ENCODE assay signal across 1 cellular context in the genomic region with DNA sequence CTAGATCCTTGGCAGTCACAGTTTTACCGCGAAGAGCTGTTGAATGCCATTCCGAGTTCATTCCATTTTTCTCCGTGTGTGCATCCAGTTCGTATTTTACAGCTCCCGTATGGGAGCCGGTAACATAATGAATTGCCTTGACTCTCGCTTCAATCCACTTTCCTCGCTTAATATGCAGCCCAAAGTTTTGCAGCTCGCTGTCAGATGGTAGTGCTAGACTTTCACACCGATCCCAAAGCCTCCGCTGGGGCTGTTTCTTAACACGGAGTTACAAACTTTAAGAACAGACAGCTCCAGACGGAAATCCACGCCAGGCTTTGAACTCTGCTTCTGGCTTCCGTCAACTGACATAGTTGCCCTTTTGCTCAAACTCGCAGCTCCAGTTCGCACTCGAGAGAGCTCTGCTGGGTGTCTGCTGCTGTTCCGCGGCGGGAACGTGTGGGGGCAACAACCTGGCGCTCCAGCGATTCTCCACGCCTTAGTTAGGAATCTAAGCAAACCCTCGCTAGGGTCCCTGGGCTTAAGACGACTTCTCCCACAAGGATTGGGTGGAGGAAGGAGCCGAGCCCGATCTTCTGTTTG.
TF ChIP-seq lines count a peak whose summit lies in the region.

No MANE protein-coding gene starts in this region.

TF ChIP-seq in HepG2, 621 proteins besides CTCF, POLR2A, EP300 and RAD21 (continued from another document and continues in another):
- TF ChIP-seq SNAPC4 (CRISPR knock-in tag; IDR thresholded peaks at IDR 0.05) (no peak; the same call in 1 of the 2 replicates), KDM5B (CRISPR knock-in tag; IDR thresholded peaks at IDR 0.05; ENCODE audit: borderline replicate concordance) (no peak; the same call in 1 of the 2 replicates), FLYWCH1 (CRISPR knock-in tag; IDR thresholded peaks at IDR 0.05) (no peak), TBL1XR1 (IDR thresholded peaks at IDR 0.05; ENCODE audit: borderline replicate concordance, low read length, partially characterized antibody) (no peak), ZNF749 (CRISPR knock-in tag; IDR thresholded peaks at IDR 0.05; ENCODE audit: borderline replicate concordance) (peak; percentile 53; the same call in 1 of the 2 replicates), ZNF256 (CRISPR knock-in tag; conservative IDR thresholded peaks at IDR 0.05) (no peak), HDAC1 (CRISPR knock-in tag; IDR thresholded peaks at IDR 0.05) (no peak), SMAD9 (CRISPR knock-in tag; IDR thresholded peaks at IDR 0.05) (no peak), AGO1 (IDR thresholded peaks at IDR 0.05; ENCODE audit: low read depth, low read length, poor library complexity, severe bottlenecking) (no peak), ZNF629 (CRISPR knock-in tag; conservative IDR thresholded peaks at IDR 0.05) (no peak), STAG1 (CRISPR knock-in tag; IDR thresholded peaks at IDR 0.05) (no peak), CEBPG (CRISPR knock-in tag; IDR thresholded peaks at IDR 0.05) (0 out of 2 replicates have a peak, but pooled peaks have one; percentile 13), NFAT5 (CRISPR knock-in tag; IDR thresholded peaks at IDR 0.05) (no peak), PRMT3 (CRISPR knock-in tag; IDR thresholded peaks at IDR 0.05; ENCODE audit: borderline replicate concordance, low read depth) (no peak), ZNF552 (CRISPR knock-in tag; IDR thresholded peaks at IDR 0.05; ENCODE audit: borderline replicate concordance) (0 out of 2 replicates have a peak, but pooled peaks have one; percentile 58), THAP11 (CRISPR knock-in tag; IDR thresholded peaks at IDR 0.05) (peak; percentile 50), ZNF678 (CRISPR knock-in tag; IDR thresholded peaks at IDR 0.05) (no peak), ZNF773 (CRISPR knock-in tag; IDR thresholded peaks at IDR 0.05; ENCODE audit: borderline replicate concordance) (no peak), AGO2 (optimal IDR thresholded peaks at IDR 0.05; ENCODE audit: low read depth, low read length) (no peak), SALL1 (CRISPR knock-in tag; IDR thresholded peaks at IDR 0.05) (peak; percentile 42), ZNF431 (CRISPR knock-in tag; IDR thresholded peaks at IDR 0.05; ENCODE audit: borderline replicate concordance, low read depth) (no peak), IKZF1 (IDR thresholded peaks at IDR 0.05) (no peak), NFE2L1 (CRISPR knock-in tag; IDR thresholded peaks at IDR 0.05; ENCODE audit: borderline replicate concordance) (no peak), SKI (IDR thresholded peaks at IDR 0.05; ENCODE audit: partially characterized antibody) (no peak), PATZ1 (CRISPR knock-in tag; IDR thresholded peaks at IDR 0.05) (peak; percentile 68; the same call in 1 of the 2 replicates), RBFOX2 (IDR thresholded peaks at IDR 0.05; ENCODE audit: low read depth, low read length) (no peak), CBX1 (IDR thresholded peaks at IDR 0.05; ENCODE audit: low read depth) (no peak), ZNF839 (CRISPR knock-in tag; IDR thresholded peaks at IDR 0.05; ENCODE audit: borderline replicate concordance) (no peak), ZSCAN31 (CRISPR knock-in tag; IDR thresholded peaks at IDR 0.05; ENCODE audit: low read depth) (no peak), ZNF205 (CRISPR knock-in tag; IDR thresholded peaks at IDR 0.05) (peak; percentile 70), BCL6 (CRISPR knock-in tag; IDR thresholded peaks at IDR 0.05) (no peak), HNRNPL (IDR thresholded peaks at IDR 0.05; ENCODE audit: low read depth, low read length) (no peak), SMARCC2 (IDR thresholded peaks at IDR 0.05) (no peak), TEAD2 (CRISPR knock-in tag; IDR thresholded peaks at IDR 0.05) (no peak), HMGXB4 (CRISPR knock-in tag; IDR thresholded peaks at IDR 0.05; ENCODE audit: borderline replicate concordance in 1 of 2, low read depth in 1 of 2) (peak; percentile 16 to 40; a peak in 2 of 4 replicates), GPBP1L1 (CRISPR knock-in tag; IDR thresholded peaks at IDR 0.05) (no peak), ZNF230 (CRISPR knock-in tag; IDR thresholded peaks at IDR 0.05) (no peak; the same call in 1 of the 2 replicates), ZBTB7A (CRISPR knock-in tag; IDR thresholded peaks at IDR 0.05) (no peak)
- TF ChIP-seq, protein P1, sequence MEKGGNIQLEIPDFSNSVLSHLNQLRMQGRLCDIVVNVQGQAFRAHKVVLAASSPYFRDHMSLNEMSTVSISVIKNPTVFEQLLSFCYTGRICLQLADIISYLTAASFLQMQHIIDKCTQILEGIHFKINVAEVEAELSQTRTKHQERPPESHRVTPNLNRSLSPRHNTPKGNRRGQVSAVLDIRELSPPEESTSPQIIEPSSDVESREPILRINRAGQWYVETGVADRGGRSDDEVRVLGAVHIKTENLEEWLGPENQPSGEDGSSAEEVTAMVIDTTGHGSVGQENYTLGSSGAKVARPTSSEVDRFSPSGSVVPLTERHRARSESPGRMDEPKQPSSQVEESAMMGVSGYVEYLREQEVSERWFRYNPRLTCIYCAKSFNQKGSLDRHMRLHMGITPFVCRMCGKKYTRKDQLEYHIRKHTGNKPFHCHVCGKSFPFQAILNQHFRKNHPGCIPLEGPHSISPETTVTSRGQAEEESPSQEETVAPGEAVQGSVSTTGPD (CRISPR knock-in tag; IDR thresholded peaks at IDR 0.05): no peak
- TF ChIP-seq, protein P2, sequence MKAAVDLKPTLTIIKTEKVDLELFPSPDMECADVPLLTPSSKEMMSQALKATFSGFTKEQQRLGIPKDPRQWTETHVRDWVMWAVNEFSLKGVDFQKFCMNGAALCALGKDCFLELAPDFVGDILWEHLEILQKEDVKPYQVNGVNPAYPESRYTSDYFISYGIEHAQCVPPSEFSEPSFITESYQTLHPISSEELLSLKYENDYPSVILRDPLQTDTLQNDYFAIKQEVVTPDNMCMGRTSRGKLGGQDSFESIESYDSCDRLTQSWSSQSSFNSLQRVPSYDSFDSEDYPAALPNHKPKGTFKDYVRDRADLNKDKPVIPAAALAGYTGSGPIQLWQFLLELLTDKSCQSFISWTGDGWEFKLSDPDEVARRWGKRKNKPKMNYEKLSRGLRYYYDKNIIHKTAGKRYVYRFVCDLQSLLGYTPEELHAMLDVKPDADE (CRISPR knock-in tag; IDR thresholded peaks at IDR 0.05): no peak
- TF ChIP-seq, protein P3, sequence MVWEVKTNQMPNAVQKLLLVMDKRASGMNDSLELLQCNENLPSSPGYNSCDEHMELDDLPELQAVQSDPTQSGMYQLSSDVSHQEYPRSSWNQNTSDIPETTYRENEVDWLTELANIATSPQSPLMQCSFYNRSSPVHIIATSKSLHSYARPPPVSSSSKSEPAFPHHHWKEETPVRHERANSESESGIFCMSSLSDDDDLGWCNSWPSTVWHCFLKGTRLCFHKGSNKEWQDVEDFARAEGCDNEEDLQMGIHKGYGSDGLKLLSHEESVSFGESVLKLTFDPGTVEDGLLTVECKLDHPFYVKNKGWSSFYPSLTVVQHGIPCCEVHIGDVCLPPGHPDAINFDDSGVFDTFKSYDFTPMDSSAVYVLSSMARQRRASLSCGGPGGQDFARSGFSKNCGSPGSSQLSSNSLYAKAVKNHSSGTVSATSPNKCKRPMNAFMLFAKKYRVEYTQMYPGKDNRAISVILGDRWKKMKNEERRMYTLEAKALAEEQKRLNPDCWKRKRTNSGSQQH (CRISPR knock-in tag; IDR thresholded peaks at IDR 0.05; ENCODE audit: low read depth): peak; percentile 45; the same call in 1 of the 2 replicates
